15 cellular contexts compared by ENCODE assay signal in the genomic region with DNA sequence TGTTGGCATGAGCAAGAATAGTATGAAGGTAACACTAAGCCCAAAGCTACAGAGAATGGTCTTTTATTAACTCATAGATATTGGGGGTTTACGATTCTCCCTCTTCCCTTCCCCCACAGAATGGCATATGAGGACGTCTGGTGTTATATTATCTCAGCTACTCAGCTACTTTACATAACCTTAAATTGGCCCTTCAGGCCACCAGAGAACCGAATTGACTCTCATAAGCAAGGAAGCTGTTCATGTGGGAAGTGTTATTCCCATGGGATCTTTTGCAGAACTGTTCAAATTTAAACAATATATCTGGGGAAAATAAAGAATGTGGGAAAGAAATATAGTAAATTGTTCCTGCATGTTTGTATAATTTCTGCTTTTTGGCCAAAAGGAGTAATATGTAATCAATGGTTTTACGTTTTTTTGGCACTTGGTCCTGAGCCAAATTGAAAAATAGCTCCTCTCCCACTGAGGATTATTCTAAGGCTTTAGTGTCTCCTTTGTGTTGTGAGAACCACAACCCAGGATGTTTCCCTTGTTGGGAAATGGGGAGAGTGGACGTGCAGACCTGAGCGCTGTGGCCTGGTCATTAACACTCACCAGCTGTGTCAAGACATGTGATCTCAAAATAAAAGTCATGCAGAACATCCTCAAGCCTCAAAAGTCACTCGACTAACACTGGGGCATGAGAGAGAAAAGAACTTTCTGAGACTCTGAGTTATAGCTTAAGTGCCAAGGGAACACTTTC.
"Had no signal": no experiment of that assay in that cellular context is flagged by ENCODE, and none has a peak within 500 bp of the region (broad histone marks: within the 10 kb centered on the region; RNA-seq: fewer than 3 reads in every experiment).

No MANE protein-coding gene starts in this region.

- H3K27me3 Mint-ChIP-seq: dendritic cell treated with granulocyte-macrophage colony-stimulating factor and Interleukin-4, amounts not matched to agents 40 ng/mL and 50 ng/mL, for 4 days had no signal

- H3K4me3 ChIP-seq: smooth muscle cell had no signal

- H3K27ac ChIP-seq: epithelial cell of prostate had no signal

- ATAC-seq: effector memory CD8-positive, alpha-beta T cell; natural killer cell treated with Interleukin-12 subunit alpha and Interleukin-12 subunit beta and Interleukin-15 and Interleukin-18, amount 100 ng/mL, for 72 hours; stimulated activated naive CD8-positive, alpha-beta T cell treated with anti-CD3 and anti-CD28 coated beads, Interleukin-15, amount 100 ng/mL, for 72 hours had no signal

- H3K4me3 Mint-ChIP-seq: activated CD4-positive, alpha-beta T cell treated with anti-CD3 and anti-CD28 coated beads, Interleukin-2, amount 10 ng/mL, durations not matched to agents 7 days and 5 days; activated naive CD8-positive, alpha-beta T cell; dendritic cell treated with granulocyte-macrophage colony-stimulating factor and Interleukin-4, amounts not matched to agents 40 ng/mL and 50 ng/mL, for 4 days; effector memory CD8-positive, alpha-beta T cell; natural killer cell treated with Interleukin-12 subunit alpha and Interleukin-12 subunit beta and Interleukin-15 and Interleukin-18, amount 100 ng/mL, for 72 hours; stimulated activated naive CD8-positive, alpha-beta T cell treated with anti-CD3 and anti-CD28 coated beads, Interleukin-15, amount 100 ng/mL, for 72 hours; type B pancreatic cell had no signal

- H3K4me1 Mint-ChIP-seq: activated CD4-positive, alpha-beta T cell treated with anti-CD3 and anti-CD28 coated beads, Interleukin-2, amount 10 ng/mL, durations not matched to agents 7 days and 5 days had no signal

- DNase-seq: activated CD4-positive, alpha-beta T cell treated with anti-CD3 and anti-CD28 coated beads, Interleukin-2, amount 10 ng/mL, durations not matched to agents 7 days and 5 days; activated CD8-positive, alpha-beta memory T cell treated with anti-CD3 and anti-CD28 coated beads, Interleukin-2, amount 50 U/mL, for 48 hours; activated gamma-delta T cell treated with Interleukin-2 at 50 U/mL for 16 hours; cerebellar nuclear complex; effector memory CD8-positive, alpha-beta T cell; mesendoderm; posterior cingulate gyrus; stimulated activated naive CD8-positive, alpha-beta T cell treated with anti-CD3 and anti-CD28 coated beads, Interleukin-15, amount 100 ng/mL, for 72 hours; T-helper 9 cell had no signal

- H3K4me2 ChIP-seq: smooth muscle cell had no signal

- H3K9me3 Mint-ChIP-seq: effector memory CD8-positive, alpha-beta T cell; natural killer cell treated with Interleukin-12 subunit alpha and Interleukin-12 subunit beta and Interleukin-15 and Interleukin-18, amount 100 ng/mL, for 72 hours; stimulated activated naive CD8-positive, alpha-beta T cell treated with anti-CD3 and anti-CD28 coated beads, Interleukin-15, amount 100 ng/mL, for 72 hours had no signal

- H3K27ac Mint-ChIP-seq: activated CD4-positive, alpha-beta T cell treated with anti-CD3 and anti-CD28 coated beads, Interleukin-2, amount 10 ng/mL, durations not matched to agents 7 days and 5 days; activated naive CD8-positive, alpha-beta T cell; dendritic cell treated with granulocyte-macrophage colony-stimulating factor and Interleukin-4, amounts not matched to agents 40 ng/mL and 50 ng/mL, for 4 days; natural killer cell treated with Interleukin-12 subunit alpha and Interleukin-12 subunit beta and Interleukin-15 and Interleukin-18, amount 100 ng/mL, for 72 hours; stimulated activated naive CD8-positive, alpha-beta T cell treated with anti-CD3 and anti-CD28 coated beads, Interleukin-15, amount 100 ng/mL, for 72 hours; type B pancreatic cell had no signal

- H3K36me3 Mint-ChIP-seq: natural killer cell treated with Interleukin-12 subunit alpha and Interleukin-12 subunit beta and Interleukin-15 and Interleukin-18, amount 100 ng/mL, for 72 hours; type B pancreatic cell had no signal
